ENCODE assay signal across 26 cellular contexts in the genomic region with DNA sequence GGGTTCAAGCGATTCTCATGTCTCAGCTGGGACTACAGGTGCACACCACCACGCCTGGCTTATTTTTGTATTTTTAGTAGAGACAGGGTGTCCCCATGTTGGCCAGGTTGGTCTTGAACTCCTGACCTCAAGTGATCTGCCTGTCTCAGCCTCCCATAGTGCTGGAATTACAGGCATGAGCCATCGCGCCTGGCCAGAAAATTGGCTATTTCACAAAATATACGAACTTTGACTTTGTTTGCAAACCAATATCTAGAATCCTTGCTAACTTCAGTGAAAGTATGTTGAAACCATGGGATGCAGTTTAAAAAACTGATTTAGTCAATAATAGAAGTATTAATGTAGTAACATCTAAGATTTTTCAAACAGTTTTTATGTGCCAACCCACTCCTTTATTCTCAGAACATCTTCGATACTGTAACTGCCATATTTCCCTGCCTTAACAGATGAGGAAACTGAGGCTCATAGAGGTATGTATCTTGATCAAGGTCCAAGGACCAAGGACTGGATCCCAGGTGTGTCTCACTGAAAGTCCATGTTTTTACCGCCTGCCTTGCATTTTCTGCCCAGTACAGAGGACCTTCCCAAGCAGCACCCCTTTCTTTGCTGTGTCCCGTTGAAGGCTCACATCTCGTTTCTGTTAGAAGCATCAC. TPM values are rescaled to one million over a fixed set of nuclear protein-coding genes. Genes with fewer than 3 reads are reported as not detected.
DNase-seq lines count a peak whose midpoint lies in the region; ATAC-seq, FAIRE-seq and TF ChIP-seq lines count a peak whose summit lies in the region.
"Had no signal": no experiment of that assay in that cellular context is flagged by ENCODE, and none has a peak within 500 bp of the region (broad histone marks: within the 10 kb centered on the region; RNA-seq: fewer than 3 reads in every experiment).

No MANE protein-coding gene starts in this region.

- H2BK12ac ChIP-seq in neuronal stem cell (ENCODE audit: low read length): no peak overlapping the region

- no peaks in the 10 kb centered on the region for H3K36me3 Mint-ChIP-seq in activated CD8-positive, alpha-beta T cell treated with anti-CD3 and anti-CD28 coated beads, Interleukin-2, amount 10 ng/mL, durations not matched to agents 7 days and 5 days (ENCODE audit: low read depth)
- H3K36me3 Mint-ChIP-seq: CD8-positive, alpha-beta T cell had no signal

- H2BK5ac ChIP-seq in neuronal stem cell (ENCODE audit: low read length): no peak overlapping the region

- TF ChIP-seq POLR2A in HepG2 (IDR thresholded peaks at IDR 0.05; ENCODE audit: insufficient read depth in 1 of 2, low read depth in 2 of 2, low read length in 2 of 2): no peak
- no peak for TF ChIP-seq POLR2A in right lobe of liver (IDR thresholded peaks at IDR 0.05)

- TF ChIP-seq EP300 in HepG2 (IDR thresholded peaks at IDR 0.05; ENCODE audit: low read depth in 2 of 2, low read length in 2 of 2) (no peak), HepG2 (CRISPR knock-in tag; IDR thresholded peaks at IDR 0.05; ENCODE audit: borderline replicate concordance) (no peak)

- no peak overlapping the region for H2BK15ac ChIP-seq in neuronal stem cell (ENCODE audit: low read length)

- H3K27me3 ChIP-seq in HepG2 (ENCODE audit: control insufficient read depth in 1 of 2, insufficient read depth in 2 of 2, low read length in 2 of 2) (no peaks in the 10 kb centered on the region), right lobe of liver (no peaks in the 10 kb centered on the region), neuronal stem cell (ENCODE audit: control insufficient read depth in 3 of 3, insufficient read depth in 3 of 3, low read depth in 1 of 3, low read length in 3 of 3) (no peaks in the 10 kb centered on the region), lower lobe of right lung (ENCODE audit: low read depth) (peaks cover 17% of the 10 kb centered on the region)
- H3K27me3 ChIP-seq: BLaER1 treated with 17β-estradiol and CSF1 and Interleukin-3, amounts not matched to agents 10 nM and 100 nM had no signal

- H3K4ac ChIP-seq in neuronal stem cell (ENCODE audit: low read length): no peak overlapping the region

- CTCF ChIA-PET in HepG2 (lab: Yijun Ruan, JAX; ENCODE audit: low intra/inter-chr PET ratio, low total read pairs): no interaction called here
- CTCF ChIA-PET in activated CD8-positive, alpha-beta T cell treated with anti-CD3 and anti-CD28 coated beads, Interleukin-2, amount 10 ng/mL, durations not matched to agents 7 days and 5 days (lab: Charles Lee): no interaction called here

- no peak overlapping the region for H3K14ac ChIP-seq in neuronal stem cell (ENCODE audit: low read length)

- H3K9ac ChIP-seq in HepG2 (ENCODE audit: insufficient read depth, low read depth, low read length) (no peak overlapping the region), neuronal stem cell (ENCODE audit: low read depth, low read length, poor library complexity) (no peak overlapping the region)
- H3K9ac ChIP-seq: BLaER1 treated with 17β-estradiol and CSF1 and Interleukin-3, amounts not matched to agents 10 nM and 100 nM had no signal

- H4K8ac ChIP-seq in neuronal stem cell (ENCODE audit: low read depth, low read length): no peak overlapping the region

- H3K18ac ChIP-seq in neuronal stem cell (ENCODE audit: low read length): peak overlapping the region; percentile 69

- no peak overlapping the region for H3K4me3 Mint-ChIP-seq in activated CD8-positive, alpha-beta T cell treated with anti-CD3 and anti-CD28 coated beads, Interleukin-2, amount 10 ng/mL, durations not matched to agents 7 days and 5 days
- H3K4me3 Mint-ChIP-seq: B cell; CD4-positive, alpha-beta T cell; CD8-positive, alpha-beta T cell had no signal

- POLR2A ChIA-PET in HepG2 (lab: Yijun Ruan, JAX): no interaction called here
- POLR2A ChIA-PET in activated CD8-positive, alpha-beta T cell treated with anti-CD3 and anti-CD28 coated beads, Interleukin-2, amount 10 ng/mL, durations not matched to agents 7 days and 5 days (lab: Charles Lee): no interaction called here

- no peaks in the 10 kb centered on the region for H3K4me1 Mint-ChIP-seq in activated CD8-positive, alpha-beta T cell treated with anti-CD3 and anti-CD28 coated beads, Interleukin-2, amount 10 ng/mL, durations not matched to agents 7 days and 5 days (ENCODE audit: low read depth)
- H3K4me1 Mint-ChIP-seq: B cell had no signal

- no peak overlapping the region for H3K4me3 ChIP-seq in choroid plexus epithelial cell (ENCODE audit: low read depth, low read length)
- H3K4me3 ChIP-seq in HepG2 (replicated peaks in 1 of 3; ENCODE audit: insufficient read depth in 1 of 3, low read depth in 2 of 3, low read length in 3 of 3): no peak overlapping the region
- H3K4me3 ChIP-seq in right lobe of liver: no peak overlapping the region
- H3K4me3 ChIP-seq in neuronal stem cell (ENCODE audit: low read length in 2 of 2): no peak overlapping the region
- H3K4me3 ChIP-seq in lower lobe of right lung: no peak overlapping the region
- H3K4me3 ChIP-seq: A549; BLaER1 treated with 17β-estradiol and CSF1 and Interleukin-3, amounts not matched to agents 10 nM and 100 nM had no signal

- peaks cover 6% of the 10 kb centered on the region for H3K79me1 ChIP-seq in neuronal stem cell (ENCODE audit: low read depth, low read length)

- H3K27me3 Mint-ChIP-seq in activated CD8-positive, alpha-beta T cell treated with anti-CD3 and anti-CD28 coated beads, Interleukin-2, amount 10 ng/mL, durations not matched to agents 7 days and 5 days (ENCODE audit: low read depth): peaks cover 25% of the 10 kb centered on the region

- no peak overlapping the region for H3K27ac ChIP-seq in HepG2 (ENCODE audit: extremely low read length, insufficient read depth, low read length)
- peak overlapping the region in 2 of 3 donors; percentile 58 to 69 for H3K27ac ChIP-seq in right lobe of liver
- no peak overlapping the region for H3K27ac ChIP-seq in neuronal stem cell (replicated peaks; ENCODE audit: low read length)
- no peak overlapping the region for H3K27ac ChIP-seq in lower lobe of right lung
- H3K27ac ChIP-seq: 22Rv1; A549; BLaER1 treated with 17β-estradiol and CSF1 and Interleukin-3, amounts not matched to agents 10 nM and 100 nM; C4-2B had no signal

- ATAC-seq in HepG2 (no peak), right lobe of liver (peak; percentile 52 to 73 (median 61)), HG03280 (IDR thresholded peaks at IDR 0.05; ENCODE audit: unreplicated experiment) (no peak), lower lobe of right lung (no peak)
- ATAC-seq in activated CD8-positive, alpha-beta T cell treated with anti-CD3 and anti-CD28 coated beads, Interleukin-2, amount 10 ng/mL, durations not matched to agents 7 days and 5 days: no peak
- ATAC-seq: A549; CD8-positive, alpha-beta T cell had no signal

- TF ChIP-seq CTCF in choroid plexus epithelial cell (conservative IDR thresholded peaks at IDR 0.05; ENCODE audit: low read depth, low read length) (no peak), HepG2 (CRISPR knock-in tag; IDR thresholded peaks at IDR 0.05) (no peak), right lobe of liver (IDR thresholded peaks at IDR 0.05) (no peak), lower lobe of right lung (IDR thresholded peaks at IDR 0.05) (no peak)

- no peak overlapping the region for H4K91ac ChIP-seq in neuronal stem cell (ENCODE audit: low read depth, low read length, poor library complexity)

- no peak for FAIRE-seq in HepG2 (lab: Jason Lieb, UNC)
- FAIRE-seq: A549, D721Med, G401.6, GM12891, GM19239 had no signal

- no peak overlapping the region for H3K23ac ChIP-seq in neuronal stem cell (ENCODE audit: low read depth, low read length, poor library complexity)

- no peak overlapping the region for H3K4me2 ChIP-seq in HepG2 (ENCODE audit: low read depth, low read length)
- H3K4me2 ChIP-seq in neuronal stem cell (ENCODE audit: insufficient read depth, low read length, poor library complexity, severe bottlenecking): no peak overlapping the region
- H3K4me2 ChIP-seq: A549; BLaER1 treated with 17β-estradiol and CSF1 and Interleukin-3, amounts not matched to agents 10 nM and 100 nM had no signal

- no peaks in the 10 kb centered on the region for H3K9me3 Mint-ChIP-seq in activated CD8-positive, alpha-beta T cell treated with anti-CD3 and anti-CD28 coated beads, Interleukin-2, amount 10 ng/mL, durations not matched to agents 7 days and 5 days (ENCODE audit: insufficient read depth)
- H3K9me3 Mint-ChIP-seq: CD4-positive, alpha-beta T cell; CD8-positive, alpha-beta T cell had no signal

- H4K20me1 ChIP-seq in HepG2 (ENCODE audit: insufficient read depth, low read length): peaks cover 4% of the 10 kb centered on the region; the same call in 1 of the 2 replicates
- H4K20me1 ChIP-seq: BLaER1 treated with 17β-estradiol and CSF1 and Interleukin-3, amounts not matched to agents 10 nM and 100 nM had no signal

- no peak overlapping the region for H2BK120ac ChIP-seq in neuronal stem cell (ENCODE audit: low read depth, low read length)

- peaks cover 10% of the 10 kb centered on the region for H3K79me2 ChIP-seq in HepG2 (ENCODE audit: insufficient read depth, low read length)

- in situ Hi-C loops in HepG2 (cut with HindIII; ENCODE audit: extremely low pct_ligation_motif_present, low pct_unique_long_range_greater_than_20kb): no loop called here

- no peaks in the 10 kb centered on the region for H3K9me3 ChIP-seq in HepG2 (ENCODE audit: low read length)
- H3K9me3 ChIP-seq in right lobe of liver: no peaks in the 10 kb centered on the region
- H3K9me3 ChIP-seq in neuronal stem cell (replicated peaks in 1 of 2; ENCODE audit: control insufficient read depth in 2 of 2, insufficient read depth in 1 of 2, low read depth in 1 of 2, low read length in 2 of 2): no peaks in the 10 kb centered on the region
- H3K9me3 ChIP-seq in lower lobe of right lung: no peaks in the 10 kb centered on the region
- H3K9me3 ChIP-seq: A549; BLaER1 treated with 17β-estradiol and CSF1 and Interleukin-3, amounts not matched to agents 10 nM and 100 nM; Caco-2 had no signal

- no peak for TF ChIP-seq RAD21 in HepG2 (CRISPR knock-in tag; IDR thresholded peaks at IDR 0.05)

- BruUV-seq in HepG2 (replicated peaks; lab: Mats Ljungman, UMichigan): no TSS peak

- peak overlapping the region; percentile 1 for H2AK5ac ChIP-seq in neuronal stem cell (ENCODE audit: low read depth, low read length)

- no peak overlapping the region for H3K27ac Mint-ChIP-seq in activated CD8-positive, alpha-beta T cell treated with anti-CD3 and anti-CD28 coated beads, Interleukin-2, amount 10 ng/mL, durations not matched to agents 7 days and 5 days
- H3K27ac Mint-ChIP-seq: B cell; CD4-positive, alpha-beta T cell; CD8-positive, alpha-beta T cell had no signal

- intact Hi-C loops in HepG2 (cut with micrococcal nuclease; ENCODE audit: unreplicated experiment): no loop called here
- intact Hi-C loops in right lobe of liver (cut with DNase I): loop anchor here in 1 of 2 donors (10.0 kb wide), 1 partner anchor 49 kb away; no protein-coding TSS in a partner anchor
- intact Hi-C loops in lower lobe of right lung (cut with DNase I): no loop called here

- H3K4me1 ChIP-seq in HepG2 (ENCODE audit: insufficient read depth, low read length) (peaks cover 42% of the 10 kb centered on the region), right lobe of liver (peaks cover 0 to 35% (median 13%) of the 10 kb centered on the region in 4 donors), neuronal stem cell (ENCODE audit: control insufficient read depth in 2 of 2, insufficient read depth in 1 of 2, low read depth in 1 of 2, low read length in 2 of 2) (peaks cover 12 to 52% of the 10 kb centered on the region in 2 donors), lower lobe of right lung (no peaks in the 10 kb centered on the region)

- H2AFZ ChIP-seq in HepG2 (ENCODE audit: low read length): no peak overlapping the region
- no peak overlapping the region for H2AFZ ChIP-seq in neuronal stem cell (ENCODE audit: low read length)

- DNase-seq in choroid plexus epithelial cell (ENCODE audit: low read depth) (peak; percentile 33), HepG2 (ENCODE audit: low spot score) (peak; percentile 17), right lobe of liver (peak in 1 of 3 donors; percentile 71), neuronal stem cell (ENCODE audit: low spot score) (no peak), NCI-H526 (lab: John Stamatoyannopoulos, UW) (no peak), lower lobe of right lung (no peak)
- no peak for DNase-seq in activated CD8-positive, alpha-beta T cell treated with anti-CD3 and anti-CD28 coated beads, Interleukin-2, amount 10 ng/mL, durations not matched to agents 7 days and 5 days
- DNase-seq: AML-193; Caco-2; Calu3; CD4-positive, alpha-beta T cell; CD8-positive, alpha-beta T cell; DMS79 treated with DMSO at 0.1 percent for 48 hours; GF-D8 had no signal

- WGBS in HepG2 (ENCODE audit: low lambda C conversion rate): 86% methylated on average over 9 of the region's 9 CpGs
- 35% methylated on average over 9 of the region's 9 CpGs for whole genome bisulfite sequencing in right lobe of liver (ENCODE audit: insufficient coverage, low coverage, low lambda C conversion rate, missing lambda C conversion rate)
- no CpG with 5 or more reads among the region's 9 CpGs for WGBS in neuronal stem cell (ENCODE audit: extremely low coverage in 2 of 2, insufficient read length in 2 of 2, insufficient replicate concordance in 1 of 2), 2 donors

- H3K36me3 ChIP-seq in HepG2 (replicated peaks in 1 of 2; ENCODE audit: control insufficient read depth in 1 of 2, insufficient read depth in 2 of 2, low read length in 2 of 2): peaks cover 0 to 4% of the 10 kb centered on the region in 2 experiments; a peak in 1 of 5 replicates
- no peaks in the 10 kb centered on the region for H3K36me3 ChIP-seq in right lobe of liver
- peaks cover 14 to 75% of the 10 kb centered on the region in 2 donors for H3K36me3 ChIP-seq in neuronal stem cell (replicated peaks in 1 of 2; ENCODE audit: control insufficient read depth in 2 of 2, insufficient read depth in 2 of 2, low read length in 2 of 2)
- no peaks in the 10 kb centered on the region for H3K36me3 ChIP-seq in lower lobe of right lung
- H3K36me3 ChIP-seq: BLaER1 treated with 17β-estradiol and CSF1 and Interleukin-3, amounts not matched to agents 10 nM and 100 nM had no signal

RNA-seq across cellular contexts. Expression of gene SMOC1, which starts 54.5 kb away (rescaled TPM):
- total RNA-seq in HepG2 (2016; rRNA removed; fragmentation: Illumina TruSeq; extraction: Trizol) (7.3 and 17.8 TPM in 2 replicates), right lobe of liver (10 to 100 TPM; 22.3 to 88.5 (median 45.4) TPM), lower lobe of right lung (1.1 TPM)
- 9.0 and 10.2 TPM in 2 replicates for total RNA-seq in HepG2 (2016; cell fraction: cytosol; rRNA removed; fragmentation: Illumina TruSeq; extraction: Trizol; ENCODE audit: low read depth)
- total RNA-seq in HepG2 (2016; cell fraction: insoluble cytoplasmic fraction; rRNA removed; fragmentation: Illumina TruSeq; extraction: Trizol): 6.2 and 18.0 TPM in 2 replicates
- 6.9 and 8.3 TPM in 2 replicates for total RNA-seq in HepG2 (2016; cell fraction: membrane; rRNA removed; fragmentation: Illumina TruSeq; extraction: Trizol)
- total RNA-seq in HepG2 (2016; cell fraction: nucleus; rRNA removed; fragmentation: Illumina TruSeq; extraction: Trizol): 20.7 and 28.1 TPM in 2 replicates
- 35.6 and 42.1 TPM in 2 replicates for polyA plus RNA-seq in HepG2 (2011; rRNA removed)
- polyA plus RNA-seq in HepG2 (2011; cell fraction: cytosol; rRNA removed): 32.2 and 39.1 TPM in 2 replicates
- 47.2 and 50.5 TPM in 2 replicates for polyA plus RNA-seq in HepG2 (2011; cell fraction: nucleus; rRNA removed)
- 31.2 and 40.4 TPM in 2 replicates for polyA plus RNA-seq in HepG2 (2012)
- polyA plus RNA-seq in HepG2 (2016; cell fraction: cytosol; fragmentation: Illumina TruSeq; extraction: Trizol; ENCODE audit: low read depth): 2.0 and 2.9 TPM in 2 replicates
- polyA plus RNA-seq in HepG2 (2016; cell fraction: insoluble cytoplasmic fraction; fragmentation: Illumina TruSeq; extraction: Trizol; ENCODE audit: low read depth): 11.7 and 14.0 TPM in 2 replicates
- 3.9 TPM in 2 replicates for polyA plus RNA-seq in HepG2 (2016; cell fraction: membrane; fragmentation: Illumina TruSeq; extraction: Trizol; ENCODE audit: low read depth)
- polyA plus RNA-seq in HepG2 (2016; cell fraction: nucleus; fragmentation: Illumina TruSeq; extraction: Trizol; ENCODE audit: insufficient read depth, low read depth): 47.9 and 54.1 TPM in 2 replicates
- 31.7 and 106 TPM in 2 replicates for polyA minus RNA-seq in HepG2 (2011; rRNA and poly(A)+ RNA removed; ENCODE audit: low replicate concordance)
- 26.9 and 29.0 TPM in 2 replicates for polyA minus RNA-seq in HepG2 (2011; cell fraction: cytosol; rRNA and poly(A)+ RNA removed)
- 31.0 and 31.3 TPM in 2 replicates for polyA minus RNA-seq in HepG2 (2011; cell fraction: nucleus; rRNA and poly(A)+ RNA removed)
- 180 TPM for polyA plus RNA-seq in neuronal stem cell (2013, experiment 1 of 2)
- polyA plus RNA-seq in neuronal stem cell (2013, experiment 2 of 2): 179 TPM
- total RNA-seq in activated CD8-positive, alpha-beta T cell treated with anti-CD3 and anti-CD28 coated beads, Interleukin-2, amount 10 ng/mL, durations not matched to agents 7 days and 5 days: not detected
- total RNA-seq: A172; CD4-positive, alpha-beta T cell; CD8-positive, alpha-beta T cell had no signal
- polyA plus RNA-seq: BJ had no signal

Comparison
In these comparisons a context has a peak if more than half of its experiments do, and no peak if none do; other contexts are left out.
1. ATAC-seq: peak in right lobe of liver (4 of 4); none in HepG2 (single experiment), HG03280 (single experiment), activated CD8-positive, alpha-beta T cell treated with anti-CD3 and anti-CD28 coated beads, Interleukin-2, amount 10 ng/mL, durations not matched to agents 7 days and 5 days (single experiment) and lower lobe of right lung (0 of 2).
2. H3K27ac ChIP-seq: peak in right lobe of liver (2 of 3); none in HepG2 (single experiment), neuronal stem cell (single experiment) and lower lobe of right lung (single experiment).
3. DNase-seq: peak in choroid plexus epithelial cell (single experiment) and HepG2 (single experiment); none in neuronal stem cell (single experiment), NCI-H526 (0 of 2), activated CD8-positive, alpha-beta T cell treated with anti-CD3 and anti-CD28 coated beads, Interleukin-2, amount 10 ng/mL, durations not matched to agents 7 days and 5 days (single experiment) and lower lobe of right lung (single experiment).